1 cellular context compared by ENCODE assay signal in the genomic region with DNA sequence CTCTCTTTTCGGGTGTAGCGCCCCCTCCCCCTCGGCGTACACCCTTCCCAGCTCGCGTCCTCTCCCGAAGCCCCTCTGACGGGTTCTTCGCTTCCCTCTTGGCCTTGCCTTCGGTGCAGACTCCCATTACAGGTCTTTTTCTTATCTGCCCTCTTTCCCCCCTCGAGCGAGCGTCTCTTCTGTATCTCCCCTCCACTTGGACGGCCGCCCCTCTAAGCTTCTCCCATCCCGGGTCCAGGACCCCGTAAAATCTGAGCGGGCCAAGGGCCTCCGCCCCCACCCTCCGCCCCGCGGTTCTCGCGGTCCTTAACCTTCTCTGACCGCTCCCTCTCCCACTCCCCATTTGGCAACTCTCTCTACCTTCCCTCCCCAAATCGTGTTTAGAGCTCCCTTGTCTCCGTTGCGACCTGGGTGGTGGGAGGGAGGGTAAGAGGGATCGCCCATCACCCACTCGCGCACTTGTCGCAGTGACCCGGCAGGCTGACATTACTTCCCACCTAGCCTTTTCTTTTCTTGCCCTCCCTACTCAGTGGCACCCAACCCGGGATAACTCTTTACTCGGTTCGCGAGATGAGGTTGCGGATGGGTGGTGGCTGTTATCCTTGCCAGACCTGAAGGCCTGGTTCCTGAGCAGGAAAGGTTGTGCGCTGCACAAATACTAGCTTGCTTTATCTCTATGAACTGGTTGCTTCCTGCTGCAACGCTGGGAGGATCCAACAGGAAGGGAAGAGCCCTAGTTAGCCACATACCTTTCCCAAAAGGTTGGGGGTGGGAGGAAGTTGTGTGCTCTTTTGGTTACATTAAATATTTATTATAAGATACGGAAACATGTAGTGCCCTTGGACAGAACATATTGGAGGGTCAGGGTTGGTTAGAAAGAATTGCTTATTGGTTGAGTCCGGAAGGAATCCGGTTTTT.
TF ChIP-seq lines count a peak whose summit lies in the region.

No MANE protein-coding gene starts in this region.

TF ChIP-seq in IMR-90, 13 proteins besides CTCF, POLR2A, EP300 and RAD21:
- TF ChIP-seq, protein P1, sequence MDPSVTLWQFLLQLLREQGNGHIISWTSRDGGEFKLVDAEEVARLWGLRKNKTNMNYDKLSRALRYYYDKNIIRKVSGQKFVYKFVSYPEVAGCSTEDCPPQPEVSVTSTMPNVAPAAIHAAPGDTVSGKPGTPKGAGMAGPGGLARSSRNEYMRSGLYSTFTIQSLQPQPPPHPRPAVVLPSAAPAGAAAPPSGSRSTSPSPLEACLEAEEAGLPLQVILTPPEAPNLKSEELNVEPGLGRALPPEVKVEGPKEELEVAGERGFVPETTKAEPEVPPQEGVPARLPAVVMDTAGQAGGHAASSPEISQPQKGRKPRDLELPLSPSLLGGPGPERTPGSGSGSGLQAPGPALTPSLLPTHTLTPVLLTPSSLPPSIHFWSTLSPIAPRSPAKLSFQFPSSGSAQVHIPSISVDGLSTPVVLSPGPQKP (IDR thresholded peaks at IDR 0.05; ENCODE audit: borderline replicate concordance, low read depth, low read length), result no peak
- TF ChIP-seq, protein P2, sequence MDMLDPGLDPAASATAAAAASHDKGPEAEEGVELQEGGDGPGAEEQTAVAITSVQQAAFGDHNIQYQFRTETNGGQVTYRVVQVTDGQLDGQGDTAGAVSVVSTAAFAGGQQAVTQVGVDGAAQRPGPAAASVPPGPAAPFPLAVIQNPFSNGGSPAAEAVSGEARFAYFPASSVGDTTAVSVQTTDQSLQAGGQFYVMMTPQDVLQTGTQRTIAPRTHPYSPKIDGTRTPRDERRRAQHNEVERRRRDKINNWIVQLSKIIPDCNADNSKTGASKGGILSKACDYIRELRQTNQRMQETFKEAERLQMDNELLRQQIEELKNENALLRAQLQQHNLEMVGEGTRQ (IDR thresholded peaks at IDR 0.05; ENCODE audit: low read depth, low read length), result no peak
- TF ChIP-seq SMC3 (IDR thresholded peaks at IDR 0.05; ENCODE audit: low read depth, low read length), result no peak
- TF ChIP-seq BHLHE40 (IDR thresholded peaks at IDR 0.05; ENCODE audit: low read depth, low read length), result no peak
